Comparison of ENCODE assay signal across 11 cellular contexts in genomic region chr1:85579619-85580018, GRCh38. TPM values are rescaled to one million over a fixed set of nuclear protein-coding genes. Genes with fewer than 3 reads are reported as not detected.
DNase-seq lines count a peak whose midpoint lies in the region; TF ChIP-seq lines count a peak whose summit lies in the region.
"Had no signal": no experiment of that assay in that cellular context is flagged by ENCODE, and none has a peak within 500 bp of the region (broad histone marks: within the 10 kb centered on the region; RNA-seq: fewer than 3 reads in every experiment).

No MANE protein-coding gene starts in this region.

- peaks cover 35 to 38% of the 10 kb centered on the region in 2 donors for H3K27me3 ChIP-seq in duodenal mucosa (ENCODE audit: control insufficient read depth in 1 of 2, insufficient read depth in 2 of 2, low read length in 2 of 2)
- no peaks in the 10 kb centered on the region for H3K27me3 ChIP-seq in mesenchymal stem cell (ENCODE audit: control insufficient read depth in 1 of 2, insufficient read depth in 1 of 2, low read length in 2 of 2)
- no peaks in the 10 kb centered on the region for H3K27me3 ChIP-seq in uterus

- H2AFZ ChIP-seq in mesenchymal stem cell (ENCODE audit: low read depth, low read length) = no peak overlapping the region

- no peak for TF ChIP-seq POLR2A in uterus (IDR thresholded peaks at IDR 0.05)

- H3K4me3 ChIP-seq in duodenal mucosa (ENCODE audit: low read depth in 1 of 2, low read length in 2 of 2) (peak overlapping the region in 1 of 2 donors; percentile 37), mesenchymal stem cell (ENCODE audit: insufficient read depth in 1 of 2, low read depth in 1 of 2, low read length in 2 of 2) (peak overlapping the region; percentile 9 to 92), uterus (peak overlapping the region; percentile 66 to 83)

- H3K14ac ChIP-seq in mesenchymal stem cell (ENCODE audit: low read length in 2 of 2) = no peak overlapping the region

- peak overlapping the region; percentile 54 to 87 for H3K18ac ChIP-seq in mesenchymal stem cell (ENCODE audit: low read depth in 1 of 2, low read length in 2 of 2)

- peak overlapping the region; percentile 70 for H4K8ac ChIP-seq in mesenchymal stem cell (ENCODE audit: low read length)

- no peaks in the 10 kb centered on the region for H3K79me1 ChIP-seq in mesenchymal stem cell (replicated peaks; ENCODE audit: low read length, poor library complexity, severe bottlenecking)

- H3K4me1 ChIP-seq in duodenal mucosa (ENCODE audit: control insufficient read depth in 1 of 2, insufficient read depth in 2 of 2, low read length in 2 of 2) = peaks cover 17 to 18% of the 10 kb centered on the region in 2 donors
- peaks cover 8% of the 10 kb centered on the region for H3K4me1 ChIP-seq in mesenchymal stem cell (ENCODE audit: control insufficient read depth, insufficient read depth, low read depth, low read length)
- peaks cover 0 to 9% of the 10 kb centered on the region in 2 donors for H3K4me1 ChIP-seq in uterus

- TF ChIP-seq CTCF in uterus (IDR thresholded peaks at IDR 0.05) = no peak

- peak overlapping the region; percentile 74 for H3K4me2 ChIP-seq in mesenchymal stem cell (ENCODE audit: low read length, poor library complexity, severe bottlenecking)

- intact Hi-C loops in uterus (cut with DNase I; ENCODE audit: low total_unique reads) = no loop called here

- H3K9ac ChIP-seq in duodenal mucosa (ENCODE audit: low read depth in 1 of 2, low read length in 2 of 2) (peak overlapping the region in 1 of 2 donors; percentile 25), mesenchymal stem cell (ENCODE audit: low read length) (peak overlapping the region; percentile 99)

- H3K27ac ChIP-seq in duodenal mucosa (ENCODE audit: low read depth, low read length) = peak overlapping the region; percentile 47
- H3K27ac ChIP-seq in mesenchymal stem cell (ENCODE audit: low read length, poor library complexity, severe bottlenecking) = peak overlapping the region; percentile 99
- peak overlapping the region; percentile 99 to 100 for H3K27ac ChIP-seq in uterus

- peak overlapping the region; percentile 85 for H4K91ac ChIP-seq in mesenchymal stem cell (ENCODE audit: low read length)

- H3K4ac ChIP-seq in mesenchymal stem cell (ENCODE audit: low read depth in 1 of 2, low read length in 2 of 2) = peak overlapping the region; percentile 6 to 39

- H2AK5ac ChIP-seq in mesenchymal stem cell (ENCODE audit: low read length, severe bottlenecking) = peak overlapping the region; percentile 19

- peak overlapping the region; percentile 88 for H2BK120ac ChIP-seq in mesenchymal stem cell (ENCODE audit: low read depth, low read length)

- H3K36me3 ChIP-seq in duodenal mucosa (ENCODE audit: control insufficient read depth in 1 of 2, insufficient read depth in 2 of 2, low read length in 2 of 2) (peaks cover 0 to 3% of the 10 kb centered on the region in 2 donors), mesenchymal stem cell (ENCODE audit: control insufficient read depth in 1 of 2, insufficient read depth in 2 of 2, low read depth in 1 of 2, low read length in 2 of 2) (peaks cover 12 to 26% of the 10 kb centered on the region in 2 experiments), uterus (no peaks in the 10 kb centered on the region)

- peak; percentile 34 for DNase-seq in DMS53 (lab: John Stamatoyannopoulos, UW)
- no peak for DNase-seq in DMS53 treated with DMSO at 0.1 percent for 48 hours (lab: John Stamatoyannopoulos, UW; ENCODE audit: unreplicated experiment)
- peak; percentile 58 for DNase-seq in mesenchymal stem cell
- DNase-seq in uterus = peak; percentile 54 to 61
- DNase-seq in midbrain (lab: John Stamatoyannopoulos, UW) = no peak
- no peak for DNase-seq in amniotic stem cell (lab: John Stamatoyannopoulos, UW)
- DNase-seq in NCI-H2029 (lab: John Stamatoyannopoulos, UW) = no peak
- DNase-seq: 8988T, NCI-H1436 treated with DMSO at 0.1 percent for 48 hours had no signal

- H3K9me3 ChIP-seq in duodenal mucosa (ENCODE audit: control insufficient read depth in 1 of 2, low read length in 2 of 2) (no peaks in the 10 kb centered on the region), mesenchymal stem cell (ENCODE audit: control insufficient read depth, low read length) (no peaks in the 10 kb centered on the region), uterus (no peaks in the 10 kb centered on the region)

- H2BK12ac ChIP-seq in mesenchymal stem cell (ENCODE audit: low read length in 2 of 2) = no peak overlapping the region

- H2BK5ac ChIP-seq in mesenchymal stem cell (ENCODE audit: low read depth, low read length, poor library complexity, severe bottlenecking) = peak overlapping the region; percentile 69

- H2BK15ac ChIP-seq in mesenchymal stem cell (ENCODE audit: low read depth, poor library complexity, severe bottlenecking) = peak overlapping the region; percentile 3

- 3% methylated on average over 8 of the region's 15 CpGs for WGBS in mesenchymal stem cell

- no peak overlapping the region for H3K23ac ChIP-seq in mesenchymal stem cell (ENCODE audit: low read length in 2 of 2)

RNA-seq across cellular contexts. Expression of gene CCN1, which starts 0.9 kb away (rescaled TPM):
- 408 TPM for polyA plus RNA-seq in mesenchymal stem cell (2013, experiment 1 of 2)
- 395 TPM for polyA plus RNA-seq in mesenchymal stem cell (2013, experiment 2 of 2)
- total RNA-seq in uterus = 100 to 1,000 TPM in 2 of 4 donors, 10 to 100 TPM in 2; 28.2 to 324 (median 134) TPM
- total RNA-seq: mononuclear cell had no signal

Comparison
In these comparisons a context has a peak if more than half of its experiments do, and no peak if none do; other contexts are left out.
1. DNase-seq: peak in DMS53 (single experiment), mesenchymal stem cell (single experiment) and uterus (2 of 2); none in DMS53 treated with DMSO at 0.1 percent for 48 hours (single experiment), midbrain (single experiment), amniotic stem cell (single experiment) and NCI-H2029 (single experiment).
2. H3K27ac ChIP-seq: peak in every context shown above with its lines; median percentile 100 in uterus; 99 in mesenchymal stem cell; 47 in duodenal mucosa.